Comparison of ENCODE assay signal across 20 cellular contexts in genomic region chr15:34243226-34243625, GRCh38. TPM values are rescaled to one million over a fixed set of nuclear protein-coding genes. Genes with fewer than 3 reads are reported as not detected.
DNase-seq lines count a peak whose midpoint lies in the region; ATAC-seq and TF ChIP-seq lines count a peak whose summit lies in the region.
"Had no signal": no experiment of that assay in that cellular context is flagged by ENCODE, and none has a peak within 500 bp of the region (broad histone marks: within the 10 kb centered on the region; RNA-seq: fewer than 3 reads in every experiment).

No MANE protein-coding gene starts in this region.

- peaks cover 36% of the 10 kb centered on the region for H3K4me1 Mint-ChIP-seq in activated naive CD4-positive, alpha-beta T cell treated with anti-CD3 and anti-CD28 coated beads, Interleukin-2, amount 50 U/mL, for 24 hours
- H3K4me1 Mint-ChIP-seq in activated naive CD8-positive, alpha-beta T cell treated with anti-CD3 and anti-CD28 coated beads for 36 hours: peaks cover 30% of the 10 kb centered on the region

- H3K4me3 ChIP-seq in fibroblast of pulmonary artery (replicated peaks; ENCODE audit: low read depth, low read length): no peak overlapping the region
- H3K4me3 ChIP-seq: GM23338, PC-9 had no signal

- no peaks in the 10 kb centered on the region for H3K9me3 Mint-ChIP-seq in activated naive CD4-positive, alpha-beta T cell treated with anti-CD3 and anti-CD28 coated beads, Interleukin-2, amount 50 U/mL, for 24 hours
- H3K9me3 Mint-ChIP-seq in activated naive CD8-positive, alpha-beta T cell treated with anti-CD3 and anti-CD28 coated beads for 36 hours: no peaks in the 10 kb centered on the region
- H3K9me3 Mint-ChIP-seq: GM23338, IgD-negative memory B cell had no signal

- H3K27me3 Mint-ChIP-seq in activated naive CD4-positive, alpha-beta T cell treated with anti-CD3 and anti-CD28 coated beads, Interleukin-2, amount 50 U/mL, for 24 hours: no peaks in the 10 kb centered on the region
- H3K27me3 Mint-ChIP-seq in activated naive CD8-positive, alpha-beta T cell treated with anti-CD3 and anti-CD28 coated beads for 36 hours: no peaks in the 10 kb centered on the region
- H3K27me3 Mint-ChIP-seq: IgD-negative memory B cell had no signal

- H3K36me3 Mint-ChIP-seq in activated naive CD4-positive, alpha-beta T cell treated with anti-CD3 and anti-CD28 coated beads, Interleukin-2, amount 50 U/mL, for 24 hours: peaks cover 12% of the 10 kb centered on the region
- H3K36me3 Mint-ChIP-seq in activated naive CD8-positive, alpha-beta T cell treated with anti-CD3 and anti-CD28 coated beads for 36 hours: peaks cover 12% of the 10 kb centered on the region

- H3K27ac Mint-ChIP-seq in activated naive CD4-positive, alpha-beta T cell treated with anti-CD3 and anti-CD28 coated beads, Interleukin-2, amount 50 U/mL, for 24 hours: peak overlapping the region; percentile 73
- H3K27ac Mint-ChIP-seq in activated naive CD8-positive, alpha-beta T cell treated with anti-CD3 and anti-CD28 coated beads for 36 hours: peak overlapping the region; percentile 28
- H3K27ac Mint-ChIP-seq: GM23338, IgD-negative memory B cell had no signal

- DNase-seq in activated naive CD4-positive, alpha-beta T cell (lab: John Stamatoyannopoulos, UW): no peak
- no peak for DNase-seq in activated naive CD8-positive, alpha-beta T cell treated with anti-CD3 and anti-CD28 coated beads for 36 hours
- DNase-seq in fibroblast of pulmonary artery (ENCODE audit: low read depth): peak; percentile 21
- DNase-seq in Kasumi-1 (lab: John Stamatoyannopoulos, UW): no peak
- no peak for DNase-seq in left cardiac atrium
- DNase-seq: Calu3, DMS79 treated with DMSO at 0.1 percent for 48 hours, HCEC 1CT, NCI-H1092, NCI-H1417 treated with DMSO at 0.1 percent for 48 hours, NCI-H1694 treated with DMSO at 0.1 percent for 48 hours, NCI-H2081, NCI-H2227 treated with DMSO at 0.1 percent for 48 hours, NCI-H526 treated with DMSO at 0.1 percent for 48 hours, PC-9, Right ventricle myocardium superior had no signal

- TF ChIP-seq CTCF in fibroblast of pulmonary artery (IDR thresholded peaks at IDR 0.05; ENCODE audit: low read length, missing control alignments): no peak

- ATAC-seq in HG02938 (IDR thresholded peaks at IDR 0.05; ENCODE audit: unreplicated experiment): no peak
- no peak for ATAC-seq in left cardiac atrium
- ATAC-seq: GM23338 had no signal

- no peak overlapping the region for H3K4me3 Mint-ChIP-seq in activated naive CD4-positive, alpha-beta T cell treated with anti-CD3 and anti-CD28 coated beads, Interleukin-2, amount 50 U/mL, for 24 hours
- no peak overlapping the region for H3K4me3 Mint-ChIP-seq in activated naive CD8-positive, alpha-beta T cell treated with anti-CD3 and anti-CD28 coated beads for 36 hours
- H3K4me3 Mint-ChIP-seq: GM23338, IgD-negative memory B cell had no signal

- intact Hi-C loops in left cardiac atrium (cut with DNase I): loop anchor here in 1 of 2 donors (2.0 to 5.0 kb wide), 2 partner anchors 124 to 346 kb away; partner anchors contain the start of gene LPCAT4

RNA-seq across cellular contexts. Expression of gene EMC4, which starts 18.4 kb away (rescaled TPM):
- total RNA-seq in activated naive CD8-positive, alpha-beta T cell treated with anti-CD3 and anti-CD28 coated beads for 36 hours: 100 to 1,000 TPM in 1 of 2 experiments, 10 to 100 TPM in 1; 96.7 to 101 TPM
- total RNA-seq in left cardiac atrium: 10 to 100 TPM; 76.1 to 83.5 TPM

RNA-seq across cellular contexts. Expression of gene KATNBL1, which starts 33.3 kb away (rescaled TPM):
- 10 to 100 TPM; 36.2 to 37.0 TPM for total RNA-seq in activated naive CD8-positive, alpha-beta T cell treated with anti-CD3 and anti-CD28 coated beads for 36 hours
- total RNA-seq in left cardiac atrium: 10 to 100 TPM; 18.9 to 24.8 TPM
